In the genomic region with DNA sequence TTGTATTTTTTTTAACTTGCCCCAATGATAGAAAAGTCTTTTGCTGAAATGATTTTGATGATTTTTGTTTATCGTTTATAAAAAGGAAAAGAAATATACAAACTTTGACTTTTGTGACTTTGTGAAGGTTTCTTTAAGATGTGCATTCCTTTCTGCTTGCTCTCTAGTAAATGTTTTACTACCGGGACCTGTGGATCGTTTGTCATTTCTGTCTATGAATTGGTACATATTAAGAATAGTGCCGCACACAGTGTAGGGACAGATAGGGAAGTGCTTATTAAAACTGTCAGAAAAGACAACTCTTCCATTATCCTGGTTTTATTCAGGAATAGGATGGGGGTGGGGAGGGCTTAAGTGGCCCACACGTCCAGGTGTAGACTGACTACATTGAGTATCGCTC, we compare ENCODE assay signal across 16 cellular contexts. TPM values are rescaled to one million over a fixed set of nuclear protein-coding genes. Genes with fewer than 3 reads are reported as not detected.
A peak's percentile ranks its signal among the peaks of the same experiment; 100 is the strongest.
DNase-seq lines count a peak whose midpoint lies in the region; ATAC-seq and FAIRE-seq lines count a peak whose summit lies in the region.
"Had no signal": no experiment of that assay in that cellular context is flagged by ENCODE, and none has a peak within 500 bp of the region (broad histone marks: within the 10 kb centered on the region; RNA-seq: fewer than 3 reads in every experiment).

No MANE protein-coding gene starts in this region.

- no peak for FAIRE-seq in HTR-8/SVneo (lab: Jason Lieb, UNC)

- no peaks in the 10 kb centered on the region for H3K27me3 Mint-ChIP-seq in stimulated activated naive CD8-positive, alpha-beta T cell treated with anti-CD3 and anti-CD28 coated beads, Interleukin-15, Interleukin-2, amounts not matched to agents 100 ng/mL and 50 ng/mL, for 24 hours
- no peaks in the 10 kb centered on the region for H3K27me3 Mint-ChIP-seq in stimulated activated naive CD8-positive, alpha-beta T cell treated with anti-CD3 and anti-CD28 coated beads, Interleukin-15, amount 100 ng/mL, for 72 hours
- no peaks in the 10 kb centered on the region for H3K27me3 Mint-ChIP-seq in activated CD8-positive, alpha-beta T cell treated with anti-CD3 and anti-CD28 coated beads, Interleukin-2, amount 10 ng/mL, durations not matched to agents 7 days and 5 days (ENCODE audit: low read depth)
- no peaks in the 10 kb centered on the region for H3K27me3 Mint-ChIP-seq in memory B cell

- peaks cover 97% of the 10 kb centered on the region for H3K36me3 Mint-ChIP-seq in stimulated activated naive CD8-positive, alpha-beta T cell treated with anti-CD3 and anti-CD28 coated beads, Interleukin-15, Interleukin-2, amounts not matched to agents 100 ng/mL and 50 ng/mL, for 24 hours (ENCODE audit: low read depth)
- peaks cover 86% of the 10 kb centered on the region for H3K36me3 Mint-ChIP-seq in activated CD8-positive, alpha-beta T cell treated with anti-CD3 and anti-CD28 coated beads, Interleukin-2, amount 10 ng/mL, durations not matched to agents 7 days and 5 days (ENCODE audit: low read depth)
- H3K36me3 Mint-ChIP-seq in memory B cell: peaks cover 42% of the 10 kb centered on the region

- H3K27ac Mint-ChIP-seq in stimulated activated naive CD8-positive, alpha-beta T cell treated with anti-CD3 and anti-CD28 coated beads, Interleukin-15, Interleukin-2, amounts not matched to agents 100 ng/mL and 50 ng/mL, for 24 hours: peak overlapping the region; percentile 63
- peak overlapping the region in 1 of 2 donors; percentile 79 for H3K27ac Mint-ChIP-seq in stimulated activated naive CD8-positive, alpha-beta T cell treated with anti-CD3 and anti-CD28 coated beads, Interleukin-15, amount 100 ng/mL, for 72 hours
- peak overlapping the region; percentile 41 for H3K27ac Mint-ChIP-seq in activated CD8-positive, alpha-beta T cell treated with anti-CD3 and anti-CD28 coated beads, Interleukin-2, amount 10 ng/mL, durations not matched to agents 7 days and 5 days
- H3K27ac Mint-ChIP-seq in memory B cell: peak overlapping the region; percentile 49

- peaks cover 36% of the 10 kb centered on the region for H3K4me1 Mint-ChIP-seq in stimulated activated naive CD8-positive, alpha-beta T cell treated with anti-CD3 and anti-CD28 coated beads, Interleukin-15, Interleukin-2, amounts not matched to agents 100 ng/mL and 50 ng/mL, for 24 hours (ENCODE audit: low read depth)
- peaks cover 25% of the 10 kb centered on the region for H3K4me1 Mint-ChIP-seq in stimulated activated naive CD8-positive, alpha-beta T cell treated with anti-CD3 and anti-CD28 coated beads, Interleukin-15, amount 100 ng/mL, for 72 hours
- H3K4me1 Mint-ChIP-seq in activated CD8-positive, alpha-beta T cell treated with anti-CD3 and anti-CD28 coated beads, Interleukin-2, amount 10 ng/mL, durations not matched to agents 7 days and 5 days (ENCODE audit: low read depth): peaks cover 26% of the 10 kb centered on the region
- peaks cover 29% of the 10 kb centered on the region for H3K4me1 Mint-ChIP-seq in memory B cell
- H3K4me1 Mint-ChIP-seq: brain had no signal

- CTCF ChIA-PET in activated CD8-positive, alpha-beta T cell treated with anti-CD3 and anti-CD28 coated beads, Interleukin-2, amount 10 ng/mL, durations not matched to agents 7 days and 5 days (lab: Charles Lee): interaction anchor here (1.4 to 1.5 kb wide), 2 partner anchors 9 to 15 kb away, joined by 3 to 5 read pairs; no protein-coding TSS in a partner anchor

- no peaks in the 10 kb centered on the region for H3K9me3 Mint-ChIP-seq in stimulated activated naive CD8-positive, alpha-beta T cell treated with anti-CD3 and anti-CD28 coated beads, Interleukin-15, Interleukin-2, amounts not matched to agents 100 ng/mL and 50 ng/mL, for 24 hours
- H3K9me3 Mint-ChIP-seq in stimulated activated naive CD8-positive, alpha-beta T cell treated with anti-CD3 and anti-CD28 coated beads, Interleukin-15, amount 100 ng/mL, for 72 hours: no peaks in the 10 kb centered on the region
- H3K9me3 Mint-ChIP-seq in activated CD8-positive, alpha-beta T cell treated with anti-CD3 and anti-CD28 coated beads, Interleukin-2, amount 10 ng/mL, durations not matched to agents 7 days and 5 days (ENCODE audit: insufficient read depth): no peaks in the 10 kb centered on the region
- no peaks in the 10 kb centered on the region for H3K9me3 Mint-ChIP-seq in memory B cell
- H3K9me3 Mint-ChIP-seq: brain had no signal

- no peak for DNase-seq in stimulated activated naive CD8-positive, alpha-beta T cell treated with anti-CD3 and anti-CD28 coated beads, Interleukin-15, amount 100 ng/mL, for 72 hours
- no peak for DNase-seq in activated CD8-positive, alpha-beta T cell treated with anti-CD3 and anti-CD28 coated beads, Interleukin-2, amount 10 ng/mL, durations not matched to agents 7 days and 5 days
- DNase-seq in memory B cell (ENCODE audit: low spot score in 2 of 2): no peak
- DNase-seq in AML-193 (lab: John Stamatoyannopoulos, UW): no peak
- DNase-seq in A172 (ENCODE audit: low spot score): no peak
- DNase-seq in HTR-8/SVneo (ENCODE audit: insufficient read length, low spot score): no peak
- DNase-seq: activated CD4-positive, alpha-beta T cell treated with anti-CD3 and anti-CD28 coated beads for 4 hours; DND-41; IMR-90; left ventricle myocardium superior; NCI-H1092 treated with DMSO at 0.1 percent for 48 hours; NCI-H82; RPMI8226 had no signal

- H3K4me3 Mint-ChIP-seq in stimulated activated naive CD8-positive, alpha-beta T cell treated with anti-CD3 and anti-CD28 coated beads, Interleukin-15, Interleukin-2, amounts not matched to agents 100 ng/mL and 50 ng/mL, for 24 hours: no peak overlapping the region
- no peak overlapping the region for H3K4me3 Mint-ChIP-seq in stimulated activated naive CD8-positive, alpha-beta T cell treated with anti-CD3 and anti-CD28 coated beads, Interleukin-15, amount 100 ng/mL, for 72 hours
- peak overlapping the region; percentile 25 for H3K4me3 Mint-ChIP-seq in activated CD8-positive, alpha-beta T cell treated with anti-CD3 and anti-CD28 coated beads, Interleukin-2, amount 10 ng/mL, durations not matched to agents 7 days and 5 days
- H3K4me3 Mint-ChIP-seq in memory B cell: no peak overlapping the region
- H3K4me3 Mint-ChIP-seq: brain had no signal

- POLR2A ChIA-PET in activated CD8-positive, alpha-beta T cell treated with anti-CD3 and anti-CD28 coated beads, Interleukin-2, amount 10 ng/mL, durations not matched to agents 7 days and 5 days (lab: Charles Lee): interaction anchor here (0.5 to 1.8 kb wide), 2 partner anchors 12 to 208 kb away, joined by 4 to 7 read pairs; no protein-coding TSS in a partner anchor

- ATAC-seq in stimulated activated naive CD8-positive, alpha-beta T cell treated with anti-CD3 and anti-CD28 coated beads, Interleukin-15, amount 100 ng/mL, for 72 hours: no peak
- ATAC-seq in activated CD8-positive, alpha-beta T cell treated with anti-CD3 and anti-CD28 coated beads, Interleukin-2, amount 10 ng/mL, durations not matched to agents 7 days and 5 days: no peak
- ATAC-seq in memory B cell (ENCODE audit: low read depth) (no peak), GM21390 (IDR thresholded peaks at IDR 0.05; ENCODE audit: unreplicated experiment) (no peak)
- ATAC-seq: left ventricle myocardium superior had no signal

RNA-seq across cellular contexts. Expression of a gene that starts 8.1 kb away (rescaled TPM):
- 100 to 1,000 TPM; 176 to 179 TPM for total RNA-seq in activated CD8-positive, alpha-beta T cell treated with anti-CD3 and anti-CD28 coated beads, Interleukin-2, amount 10 ng/mL, durations not matched to agents 7 days and 5 days
- total RNA-seq in A172 (2014; rRNA removed; shearing (Covaris generic)): 51.2 and 69.5 TPM in 2 replicates

RNA-seq across cellular contexts. Expression of a gene that starts 8.3 kb away (rescaled TPM):
- total RNA-seq in activated CD8-positive, alpha-beta T cell treated with anti-CD3 and anti-CD28 coated beads, Interleukin-2, amount 10 ng/mL, durations not matched to agents 7 days and 5 days: 10 to 100 TPM; 58.7 to 62.2 TPM
- 48.0 and 50.6 TPM in 2 replicates for total RNA-seq in A172 (2014; rRNA removed; shearing (Covaris generic))

RNA-seq across cellular contexts. Expression of a gene that starts 23.4 kb away (rescaled TPM):
- 100 to 1,000 TPM; 130 to 136 TPM for total RNA-seq in activated CD8-positive, alpha-beta T cell treated with anti-CD3 and anti-CD28 coated beads, Interleukin-2, amount 10 ng/mL, durations not matched to agents 7 days and 5 days
- 114 and 138 TPM in 2 replicates for total RNA-seq in A172 (2014; rRNA removed; shearing (Covaris generic))

RNA-seq across cellular contexts. Expression of a gene that starts 45.2 kb away (rescaled TPM):
- 100 to 1,000 TPM; 106 to 116 TPM for total RNA-seq in activated CD8-positive, alpha-beta T cell treated with anti-CD3 and anti-CD28 coated beads, Interleukin-2, amount 10 ng/mL, durations not matched to agents 7 days and 5 days
- total RNA-seq in A172 (2014; rRNA removed; shearing (Covaris generic)): 64.8 and 65.6 TPM in 2 replicates

RNA-seq across cellular contexts. Expression of a gene that starts 45.7 kb away (rescaled TPM):
- 10 to 100 TPM; 59.4 to 61.1 TPM for total RNA-seq in activated CD8-positive, alpha-beta T cell treated with anti-CD3 and anti-CD28 coated beads, Interleukin-2, amount 10 ng/mL, durations not matched to agents 7 days and 5 days
- total RNA-seq in A172 (2014; rRNA removed; shearing (Covaris generic)): 59.7 and 78.3 TPM in 2 replicates
